Comparison of ENCODE assay signal across 8 cellular contexts in the genomic region with DNA sequence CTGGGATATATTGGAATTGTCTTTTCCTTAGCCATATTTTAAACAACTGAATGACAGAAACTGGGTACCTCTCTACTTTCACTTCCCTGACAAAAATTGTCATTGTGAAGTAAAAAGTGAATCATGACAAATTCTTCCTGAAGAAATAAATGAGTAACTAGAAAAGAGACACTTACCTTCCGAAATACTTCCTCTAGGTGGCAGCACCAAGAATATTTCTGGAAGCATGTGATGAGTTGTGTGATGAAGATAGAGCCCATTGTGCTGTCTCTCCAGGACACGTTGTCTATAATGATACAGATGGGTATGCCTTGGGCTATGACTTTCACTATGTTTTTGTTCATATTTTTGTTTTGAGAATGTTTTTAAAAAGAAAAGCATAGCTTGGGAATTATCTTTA. TPM values are rescaled to one million over a fixed set of nuclear protein-coding genes. Genes with fewer than 3 reads are reported as not detected.
DNase-seq lines count a peak whose midpoint lies in the region; ATAC-seq, FAIRE-seq and TF ChIP-seq lines count a peak whose summit lies in the region.

No MANE protein-coding gene starts in this region.

- CTCF ChIA-PET in endothelial cell of umbilical vein (lab: Charles Lee): interaction anchor here (0.6 to 3.9 kb wide), 16 partner anchors 15 to 1264 kb away, joined by 3 to 35 read pairs (median 3); a partner anchor contains a TSS

- no peak overlapping the region for H3K27ac ChIP-seq in endothelial cell of umbilical vein (ENCODE audit: insufficient read depth, low read depth, low read length)
- H3K27ac ChIP-seq in neutrophil: peak overlapping the region; percentile 1

- no peak for TF ChIP-seq POLR2A in endothelial cell of umbilical vein (IDR thresholded peaks at IDR 0.05; ENCODE audit: low read depth, low read length)

- H3K9ac ChIP-seq in endothelial cell of umbilical vein (replicated peaks; ENCODE audit: extremely low read depth, insufficient read depth, low read length): no peak overlapping the region

- H4K20me1 ChIP-seq in endothelial cell of umbilical vein (replicated peaks; ENCODE audit: control insufficient read depth, extremely low read depth, insufficient read depth, low read length): no peaks in the 10 kb centered on the region

- H2AFZ ChIP-seq in endothelial cell of umbilical vein (ENCODE audit: low read depth, low read length): no peak overlapping the region

- dilution Hi-C loops in endothelial cell of umbilical vein (cut with MboI; ENCODE audit: extremely low pct_ligation_motif_present, low sequenced_read_pairs): no loop called here

- H3K4me2 ChIP-seq in endothelial cell of umbilical vein (ENCODE audit: insufficient read depth, low read length): no peak overlapping the region

- ATAC-seq in activated T-cell treated with anti-CD3 and anti-CD28 coated beads, Interleukin-2, amount 50 U/mL, for 4 hours: peak; percentile 80 to 84
- ATAC-seq in GM19463 (IDR thresholded peaks at IDR 0.05; ENCODE audit: unreplicated experiment) (peak; percentile 97), HG03439 (IDR thresholded peaks at IDR 0.05; ENCODE audit: unreplicated experiment) (peak; percentile 87)

- H3K4me1 ChIP-seq in endothelial cell of umbilical vein (ENCODE audit: control insufficient read depth, extremely low read depth, insufficient read depth, low read length): no peaks in the 10 kb centered on the region
- no peaks in the 10 kb centered on the region for H3K4me1 ChIP-seq in neutrophil (ENCODE audit: control insufficient read depth in 1 of 2, insufficient read depth in 1 of 2, low read depth in 1 of 2, low read length in 1 of 2)

- POLR2A ChIA-PET in endothelial cell of umbilical vein (lab: Charles Lee): no interaction called here

- H3K27me3 Mint-ChIP-seq in activated T-cell treated with anti-CD3 and anti-CD28 coated beads, Interleukin-2, amount 50 U/mL, for 4 hours (ENCODE audit: low read depth): no peaks in the 10 kb centered on the region

- no peak for DNase-seq in activated T-cell treated with anti-CD3 and anti-CD28 coated beads, Interleukin-2, amount 50 U/mL, for 4 hours
- DNase-seq in activated T-cell treated with anti-CD3 and anti-CD28 coated beads, Interleukin-2, amount 50 U/mL, for 1 hour: no peak
- DNase-seq in RPMI8226: peak; percentile 71
- peak; percentile 74 for DNase-seq in endothelial cell of umbilical vein (ENCODE audit: low read depth, low spot score)
- DNase-seq in activated CD8-positive, alpha-beta memory T cell treated with anti-CD3 and anti-CD28 coated beads for 24 hours: no peak

- H3K9me3 Mint-ChIP-seq in activated T-cell treated with anti-CD3 and anti-CD28 coated beads, Interleukin-2, amount 50 U/mL, for 4 hours: no peaks in the 10 kb centered on the region

- H3K9me1 ChIP-seq in endothelial cell of umbilical vein (replicated peaks; ENCODE audit: control insufficient read depth, extremely low read depth, insufficient read depth, low read length): no peaks in the 10 kb centered on the region

- TF ChIP-seq CTCF in endothelial cell of umbilical vein (IDR thresholded peaks at IDR 0.05; ENCODE audit: extremely low read depth in 1 of 2, insufficient read depth in 1 of 2, low read depth in 1 of 2, low read length in 2 of 2): peak; percentile 33 to 35
- peak; percentile 55 for TF ChIP-seq CTCF in neutrophil (IDR thresholded peaks at IDR 0.05)

- peak; percentile 83 for FAIRE-seq in endothelial cell of umbilical vein (lab: Jason Lieb, UNC)

- no TSS peak for BruUV-seq in endothelial cell of umbilical vein (replicated peaks; lab: Mats Ljungman, UMichigan)

- H3K4me3 ChIP-seq in endothelial cell of umbilical vein (replicated peaks in 1 of 3; ENCODE audit: insufficient read depth in 1 of 3, low read depth in 1 of 3, low read length in 3 of 3) (no peak overlapping the region), neutrophil (ENCODE audit: low read depth in 1 of 2, low read length in 1 of 2) (no peak overlapping the region)

- no peaks in the 10 kb centered on the region for H3K27me3 ChIP-seq in endothelial cell of umbilical vein (ENCODE audit: control insufficient read depth in 2 of 2, insufficient read depth in 2 of 2, low read length in 2 of 2)
- no peaks in the 10 kb centered on the region for H3K27me3 ChIP-seq in neutrophil

- peaks cover 15% of the 10 kb centered on the region for H3K4me1 Mint-ChIP-seq in activated T-cell treated with anti-CD3 and anti-CD28 coated beads, Interleukin-2, amount 50 U/mL, for 4 hours (ENCODE audit: low read depth)

- intact Hi-C loops in endothelial cell of umbilical vein (cut with micrococcal nuclease): loop anchor here (1.0 to 5.0 kb wide), 3 partner anchors 100 to 915 kb away; no protein-coding TSS in a partner anchor

- H3K4me3 Mint-ChIP-seq in activated T-cell treated with anti-CD3 and anti-CD28 coated beads, Interleukin-2, amount 50 U/mL, for 4 hours: no peak overlapping the region

- peaks cover 17 to 22% of the 10 kb centered on the region in 2 experiments for H3K36me3 ChIP-seq in endothelial cell of umbilical vein (ENCODE audit: control insufficient read depth in 2 of 2, extremely low read depth in 1 of 2, insufficient read depth in 2 of 2, low read length in 2 of 2)
- H3K36me3 ChIP-seq in neutrophil: peaks cover 100% of the 10 kb centered on the region

- H3K36me3 Mint-ChIP-seq in activated T-cell treated with anti-CD3 and anti-CD28 coated beads, Interleukin-2, amount 50 U/mL, for 4 hours (ENCODE audit: insufficient read depth): peaks cover 86% of the 10 kb centered on the region

- H3K79me2 ChIP-seq in endothelial cell of umbilical vein (ENCODE audit: control insufficient read depth, insufficient read depth, low read length): no peaks in the 10 kb centered on the region

- no peaks in the 10 kb centered on the region for H3K9me3 ChIP-seq in endothelial cell of umbilical vein (replicated peaks; ENCODE audit: control insufficient read depth, insufficient read depth, low read length)
- H3K9me3 ChIP-seq in neutrophil: no peaks in the 10 kb centered on the region

TF ChIP-seq in endothelial cell of umbilical vein, 7 proteins besides CTCF, POLR2A, EP300 and RAD21:
- TF ChIP-seq, protein P1, sequence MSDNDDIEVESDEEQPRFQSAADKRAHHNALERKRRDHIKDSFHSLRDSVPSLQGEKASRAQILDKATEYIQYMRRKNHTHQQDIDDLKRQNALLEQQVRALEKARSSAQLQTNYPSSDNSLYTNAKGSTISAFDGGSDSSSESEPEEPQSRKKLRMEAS (IDR thresholded peaks at IDR 0.05; ENCODE audit: insufficient read depth, insufficient read length): no peak
- peak; percentile 3 for TF ChIP-seq JUN (IDR thresholded peaks at IDR 0.05; ENCODE audit: borderline replicate concordance, insufficient read depth, insufficient read length, low read depth)
TF ChIP-seq in endothelial cell of umbilical vein: peak in this region for 1.

RNA-seq across cellular contexts. Expression of a gene that starts 21.5 kb away (rescaled TPM):
- 10 to 100 TPM; 46.0 to 64.1 (median 59.1) TPM for total RNA-seq in activated T-cell treated with anti-CD3 and anti-CD28 coated beads, Interleukin-2, amount 50 U/mL, for 4 hours
- total RNA-seq in endothelial cell of umbilical vein: 77.4 and 83.1 TPM in 2 replicates
- polyA plus RNA-seq in endothelial cell of umbilical vein: 85.4 and 89.1 TPM in 2 replicates
- polyA plus RNA-seq in endothelial cell of umbilical vein (2011; cell fraction: cytosol; rRNA removed): 120 and 122 TPM in 2 replicates
- polyA plus RNA-seq in endothelial cell of umbilical vein (2011; cell fraction: nucleus; rRNA removed): 81.4 and 150 TPM in 2 replicates
- polyA plus RNA-seq in endothelial cell of umbilical vein (2012): 116 and 155 TPM in 2 replicates
- 74.2 and 79.6 TPM in 2 replicates for polyA minus RNA-seq in endothelial cell of umbilical vein
- polyA minus RNA-seq in endothelial cell of umbilical vein (2011; cell fraction: cytosol; rRNA and poly(A)+ RNA removed): 25.9 TPM
- polyA minus RNA-seq in endothelial cell of umbilical vein (2011; cell fraction: nucleus; rRNA and poly(A)+ RNA removed): 46.5 and 57.4 TPM in 2 replicates

RNA-seq across cellular contexts. Expression of a gene that starts 48.6 kb away (rescaled TPM):
- under 1 TPM in 1 of 3 donors, not detected in 2; 0.23 TPM for total RNA-seq in activated T-cell treated with anti-CD3 and anti-CD28 coated beads, Interleukin-2, amount 50 U/mL, for 4 hours
- 2.6 and 3.9 TPM in 2 replicates for total RNA-seq in endothelial cell of umbilical vein
- polyA plus RNA-seq in endothelial cell of umbilical vein: 1.4 and 1.5 TPM in 2 replicates
- 1.5 TPM in 2 replicates for polyA plus RNA-seq in endothelial cell of umbilical vein (2011; cell fraction: cytosol; rRNA removed)
- 6.5 and 8.2 TPM in 2 replicates for polyA plus RNA-seq in endothelial cell of umbilical vein (2011; cell fraction: nucleus; rRNA removed)
- polyA plus RNA-seq in endothelial cell of umbilical vein (2012): 2.0 and 3.4 TPM in 2 replicates
- 2.0 and 4.5 TPM in 2 replicates for polyA minus RNA-seq in endothelial cell of umbilical vein
- not detected for polyA minus RNA-seq in endothelial cell of umbilical vein (2011; cell fraction: cytosol; rRNA and poly(A)+ RNA removed)
- polyA minus RNA-seq in endothelial cell of umbilical vein (2011; cell fraction: nucleus; rRNA and poly(A)+ RNA removed): 7.9 and 10.2 TPM in 2 replicates

Comparison
In these comparisons a context has a peak if more than half of its experiments do, and no peak if none do; other contexts are left out.
1. DNase-seq: peak in RPMI8226 (single experiment) and endothelial cell of umbilical vein (single experiment); none in activated T-cell treated with anti-CD3 and anti-CD28 coated beads, Interleukin-2, amount 50 U/mL, for 4 hours (single experiment), activated T-cell treated with anti-CD3 and anti-CD28 coated beads, Interleukin-2, amount 50 U/mL, for 1 hour (single experiment) and activated CD8-positive, alpha-beta memory T cell treated with anti-CD3 and anti-CD28 coated beads for 24 hours (single experiment).
2. Peak in every context shown above with its lines, with median percentiles within 50 percentile points of each other: ATAC-seq.